25 cellular contexts compared by ENCODE assay signal in genomic region chr13:46342538-46342937, GRCh38. TPM values are rescaled to one million over a fixed set of nuclear protein-coding genes. Genes with fewer than 3 reads are reported as not detected.
A peak's percentile ranks its signal among the peaks of the same experiment; 100 is the strongest.
DNase-seq lines count a peak whose midpoint lies in the region; ATAC-seq and TF ChIP-seq lines count a peak whose summit lies in the region.
"Had no signal": no experiment of that assay in that cellular context is flagged by ENCODE, and none has a peak within 500 bp of the region (broad histone marks: within the 10 kb centered on the region; RNA-seq: fewer than 3 reads in every experiment).

No MANE protein-coding gene starts in this region.

- no peaks in the 10 kb centered on the region for H3K27me3 ChIP-seq in Loucy (ENCODE audit: insufficient read depth, low read length, poor library complexity, severe bottlenecking)
- H3K27me3 ChIP-seq: MG63, right lobe of liver had no signal

- no peak for DNase-seq in stimulated activated naive CD8-positive, alpha-beta T cell treated with anti-CD3 and anti-CD28 coated beads, Interleukin-15, Interleukin-2, amounts not matched to agents 100 U/mL and 50 U/mL, for 24 hours
- DNase-seq in chondrocyte (ENCODE audit: low spot score), result no peak
- DNase-seq in GM19238 (ENCODE audit: insufficient read length, low spot score), result no peak
- DNase-seq in GM10248 (ENCODE audit: extremely low spot score), result no peak
- DNase-seq in D341Med (ENCODE audit: low spot score), result no peak
- DNase-seq: activated T-cell treated with anti-CD3 and anti-CD28 coated beads, Interleukin-2, amount 50 U/mL, for 48 hours; AML-193; HCEC 1CT; hypothalamus; islet precursor cell; lower lobe of right lung; MG63; NCI-H1694 treated with DMSO at 0.1 percent for 48 hours; NK-92 treated with Interleukin-12 subunit alpha and Interleukin-12 subunit beta, amount 100 ng/mL, for 24 hours; right lobe of liver; stimulated activated naive CD4-positive, alpha-beta T cell treated with Interleukin-2 at 50 U/mL for 16 hours; trophoblast cell had no signal

- H3K27me3 Mint-ChIP-seq in stimulated activated naive CD8-positive, alpha-beta T cell treated with anti-CD3 and anti-CD28 coated beads, Interleukin-15, Interleukin-2, amounts not matched to agents 100 ng/mL and 50 ng/mL, for 24 hours, result no peaks in the 10 kb centered on the region
- no peaks in the 10 kb centered on the region for H3K27me3 Mint-ChIP-seq in chondrocyte (ENCODE audit: low read depth)

- no peaks in the 10 kb centered on the region for H3K79me2 ChIP-seq in Loucy (ENCODE audit: insufficient read depth, low read length)

- no peak overlapping the region for H3K4me2 ChIP-seq in Loucy (ENCODE audit: low read depth, low read length, poor library complexity, severe bottlenecking)

- H3K36me3 Mint-ChIP-seq in stimulated activated naive CD8-positive, alpha-beta T cell treated with anti-CD3 and anti-CD28 coated beads, Interleukin-15, Interleukin-2, amounts not matched to agents 100 ng/mL and 50 ng/mL, for 24 hours (ENCODE audit: low read depth), result peaks cover 13% of the 10 kb centered on the region
- peaks cover 2% of the 10 kb centered on the region for H3K36me3 Mint-ChIP-seq in chondrocyte (ENCODE audit: low read depth)
- H3K36me3 Mint-ChIP-seq: brain had no signal

- H3K27ac Mint-ChIP-seq in stimulated activated naive CD8-positive, alpha-beta T cell treated with anti-CD3 and anti-CD28 coated beads, Interleukin-15, Interleukin-2, amounts not matched to agents 100 ng/mL and 50 ng/mL, for 24 hours, result peak overlapping the region; percentile 56
- H3K27ac Mint-ChIP-seq in chondrocyte (ENCODE audit: unreplicated experiment), result no peak overlapping the region
- H3K27ac Mint-ChIP-seq: brain had no signal

- no peak overlapping the region for H3K4me3 Mint-ChIP-seq in stimulated activated naive CD8-positive, alpha-beta T cell treated with anti-CD3 and anti-CD28 coated beads, Interleukin-15, Interleukin-2, amounts not matched to agents 100 ng/mL and 50 ng/mL, for 24 hours
- H3K4me3 Mint-ChIP-seq in chondrocyte (ENCODE audit: unreplicated experiment), result no peak overlapping the region
- H3K4me3 Mint-ChIP-seq: brain had no signal

- TF ChIP-seq CTCF in Loucy (conservative IDR thresholded peaks at IDR 0.05; ENCODE audit: low read length) (peak; percentile 55), chondrocyte (IDR thresholded peaks at IDR 0.05) (peak; percentile 15), GM10248 (IDR thresholded peaks at IDR 0.05; ENCODE audit: control extremely low read depth, extremely low read depth, low read depth, missing control alignments) (no peak)

- CTCF ChIA-PET in GM10248 (lab: Yijun Ruan, JAX), result no interaction called here

- peaks cover 5% of the 10 kb centered on the region; the same call in 1 of the 2 replicates for H3K36me3 ChIP-seq in Loucy (ENCODE audit: insufficient read depth, low read length)
- H3K36me3 ChIP-seq: lower lobe of right lung, MG63, right lobe of liver had no signal

- H3K4me1 Mint-ChIP-seq in stimulated activated naive CD8-positive, alpha-beta T cell treated with anti-CD3 and anti-CD28 coated beads, Interleukin-15, Interleukin-2, amounts not matched to agents 100 ng/mL and 50 ng/mL, for 24 hours (ENCODE audit: low read depth), result peaks cover 58% of the 10 kb centered on the region
- peaks cover 46% of the 10 kb centered on the region for H3K4me1 Mint-ChIP-seq in chondrocyte (ENCODE audit: low read depth)

- POLR2A ChIA-PET in GM10248 (lab: Yijun Ruan, JAX), result no interaction called here

- H3K9me3 Mint-ChIP-seq in stimulated activated naive CD8-positive, alpha-beta T cell treated with anti-CD3 and anti-CD28 coated beads, Interleukin-15, Interleukin-2, amounts not matched to agents 100 ng/mL and 50 ng/mL, for 24 hours, result no peaks in the 10 kb centered on the region
- no peaks in the 10 kb centered on the region for H3K9me3 Mint-ChIP-seq in chondrocyte (ENCODE audit: low read depth)

- H2AFZ ChIP-seq in Loucy (ENCODE audit: low read length), result no peak overlapping the region

- no peaks in the 10 kb centered on the region for H3F3A ChIP-seq in Loucy (ENCODE audit: low read depth)

- peaks cover 14% of the 10 kb centered on the region for H3K4me1 ChIP-seq in Loucy (ENCODE audit: insufficient read depth, low read length, poor library complexity, severe bottlenecking)
- H3K4me1 ChIP-seq: right lobe of liver had no signal

- H3K9me2 ChIP-seq in Loucy (replicated peaks; ENCODE audit: low read depth, low read length), result no peaks in the 10 kb centered on the region

- no peaks in the 10 kb centered on the region for H3K9me3 ChIP-seq in Loucy (ENCODE audit: insufficient read depth, low read depth, low read length)
- H3K9me3 ChIP-seq: lower lobe of right lung, MG63, right lobe of liver had no signal

- ATAC-seq in stimulated activated naive CD8-positive, alpha-beta T cell treated with anti-CD3 and anti-CD28 coated beads, Interleukin-15, Interleukin-2, amounts not matched to agents 100 U/mL and 50 U/mL, for 24 hours, result no peak
- ATAC-seq in HG03039 (IDR thresholded peaks at IDR 0.05; ENCODE audit: unreplicated experiment), result no peak
- ATAC-seq: GM12878, lower lobe of right lung, right lobe of liver had no signal

- no peak overlapping the region for H3K4me3 ChIP-seq in Loucy (ENCODE audit: low read length, poor library complexity, severe bottlenecking)
- H3K4me3 ChIP-seq: coronary artery, GM12878, lower lobe of right lung, MG63, right lobe of liver had no signal

- H4K20me1 ChIP-seq in Loucy (ENCODE audit: insufficient read depth, low read length, poor library complexity, severe bottlenecking), result no peaks in the 10 kb centered on the region

- no peak overlapping the region for H3K9ac ChIP-seq in Loucy (ENCODE audit: low read depth, low read length, poor library complexity, severe bottlenecking)

RNA-seq across cellular contexts. Expression of gene RUBCNL, which starts 44.5 kb away (rescaled TPM):
- total RNA-seq in chondrocyte, result 1.5 to 3.5 TPM (median 2.0 TPM) in 3 replicates
- total RNA-seq: G401, HepG2 had no signal
